ENCODE assay signal across 12 cellular contexts in the genomic region with DNA sequence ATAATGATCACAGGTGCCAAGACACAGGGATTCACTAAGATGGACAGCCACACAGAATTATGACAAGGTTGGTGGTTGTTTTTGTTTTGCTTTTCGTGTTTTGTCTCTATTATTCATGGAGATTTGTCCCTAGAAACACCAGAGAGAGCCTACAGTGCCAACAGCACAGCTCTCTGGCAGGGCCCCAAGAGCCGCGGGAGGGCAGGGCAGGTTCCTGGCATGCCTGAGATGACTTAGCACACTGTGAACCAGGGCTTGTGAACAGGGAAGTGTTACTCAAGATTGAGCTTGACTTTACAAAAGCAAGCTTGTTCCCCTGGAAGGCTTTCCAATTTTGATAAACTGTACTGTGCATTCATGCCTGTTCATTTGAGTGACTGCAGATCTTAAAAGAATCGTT.
DNase-seq lines count a peak whose midpoint lies in the region; ATAC-seq lines count a peak whose summit lies in the region.
"Had no signal": no experiment of that assay in that cellular context is flagged by ENCODE, and none has a peak within 500 bp of the region (broad histone marks: within the 10 kb centered on the region; RNA-seq: fewer than 3 reads in every experiment).

No MANE protein-coding gene starts in this region.

- intact Hi-C loops in Right ventricle myocardium superior (cut with DNase I): no loop called here
- intact Hi-C loops in posterior cingulate gyrus (cut with DNase I): no loop called here

- DNase-seq in GF-D8 (lab: John Stamatoyannopoulos, UW) (peak; percentile 34), RPMI7951 (ENCODE audit: low read depth) (peak; percentile 2), Right ventricle myocardium superior (peak; percentile 88), posterior cingulate gyrus (peak in 6 of 10 donors; percentile 44 to 90 (median 52)), NCI-H226 (no peak), NCI-H1048 (lab: John Stamatoyannopoulos, UW) (no peak)
- DNase-seq: activated T-cell treated with anti-CD3 and anti-CD28 coated beads, Interleukin-2, amount 50 U/mL, for 1 hour; Calu3; NCI-H524; stimulated activated CD4-positive, alpha-beta T cell treated with anti-CD3 and anti-CD28 coated beads, Interleukin-2, amount 100 ng/mL, for 24 hours had no signal

- peak; percentile 97 for ATAC-seq in Right ventricle myocardium superior (ENCODE audit: poor library complexity)
- ATAC-seq in GM19035 (IDR thresholded peaks at IDR 0.05; ENCODE audit: unreplicated experiment): no peak
- no peak for ATAC-seq in HG03432 (IDR thresholded peaks at IDR 0.05; ENCODE audit: unreplicated experiment)

Comparison
In these comparisons a context has a peak if more than half of its experiments do, and no peak if none do; other contexts are left out.
1. DNase-seq: peak in GF-D8 (single experiment), RPMI7951 (single experiment), Right ventricle myocardium superior (single experiment) and posterior cingulate gyrus (6 of 10); none in NCI-H226 (single experiment) and NCI-H1048 (single experiment).